1 cellular context compared by ENCODE assay signal in the genomic region with DNA sequence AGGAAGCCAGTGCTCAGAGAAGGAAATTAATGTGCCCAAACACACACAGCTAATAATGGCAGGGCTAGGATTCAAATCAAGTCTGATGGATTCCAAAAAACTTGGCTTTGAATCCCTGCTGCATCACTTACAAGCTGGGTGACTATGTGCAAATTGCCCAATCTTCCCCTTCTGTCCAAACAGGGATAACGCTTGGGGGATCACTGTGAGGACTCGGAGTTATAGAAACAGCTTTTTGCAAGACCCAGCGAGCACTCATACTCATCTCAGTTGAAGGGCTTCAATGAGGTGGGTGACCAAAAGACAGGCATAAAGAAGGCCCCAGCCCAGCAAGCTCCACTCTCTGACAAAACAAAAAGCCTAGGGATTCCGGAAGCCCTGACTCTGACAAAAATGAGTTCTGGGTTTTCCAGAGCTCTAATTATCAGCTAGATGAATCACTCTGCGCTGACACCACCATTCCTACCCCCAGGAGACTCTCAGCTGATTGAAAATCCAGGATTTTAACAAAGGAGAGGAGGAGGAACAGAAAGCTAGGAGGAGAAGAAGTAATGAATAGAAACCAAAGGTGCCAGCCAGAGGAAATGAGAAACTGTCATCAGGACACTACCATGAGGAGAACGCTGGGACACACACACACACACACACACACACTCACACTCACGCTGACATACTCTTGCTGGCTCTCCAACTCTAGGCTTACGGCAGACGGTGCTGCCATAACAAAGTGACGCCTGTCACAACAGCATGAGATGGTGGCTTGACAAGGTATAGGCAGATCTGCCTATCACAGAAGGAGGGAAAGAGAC.
TF ChIP-seq lines count a peak whose summit lies in the region.

No MANE protein-coding gene starts in this region.

TF ChIP-seq in HEK293, 187 proteins besides CTCF, POLR2A, EP300 and RAD21 (continued from another document):
- TF ChIP-seq KLF16 (tag by site-specific recombination; IDR thresholded peaks at IDR 0.05) (no peak), ZNF23 (tag by site-specific recombination; IDR thresholded peaks at IDR 0.05; ENCODE audit: borderline replicate concordance) (no peak), ZNF404 (tag by site-specific recombination; IDR thresholded peaks at IDR 0.05) (no peak), ZNF366 (tag by site-specific recombination; conservative IDR thresholded peaks at IDR 0.05) (peak; percentile 34; the same call in 1 of the 2 replicates), ZSCAN23 (tag by site-specific recombination; IDR thresholded peaks at IDR 0.05) (no peak), ZNF10 (tag by site-specific recombination; IDR thresholded peaks at IDR 0.05) (no peak), ZNF768 (tag by site-specific recombination; IDR thresholded peaks at IDR 0.05) (0 out of 2 replicates have a peak, but pooled peaks have one; percentile 77), EGR2 (tag by site-specific recombination; IDR thresholded peaks at IDR 0.05; ENCODE audit: low read depth) (no peak), ZNF621 (tag by site-specific recombination; IDR thresholded peaks at IDR 0.05) (no peak)
- TF ChIP-seq, protein P1, sequence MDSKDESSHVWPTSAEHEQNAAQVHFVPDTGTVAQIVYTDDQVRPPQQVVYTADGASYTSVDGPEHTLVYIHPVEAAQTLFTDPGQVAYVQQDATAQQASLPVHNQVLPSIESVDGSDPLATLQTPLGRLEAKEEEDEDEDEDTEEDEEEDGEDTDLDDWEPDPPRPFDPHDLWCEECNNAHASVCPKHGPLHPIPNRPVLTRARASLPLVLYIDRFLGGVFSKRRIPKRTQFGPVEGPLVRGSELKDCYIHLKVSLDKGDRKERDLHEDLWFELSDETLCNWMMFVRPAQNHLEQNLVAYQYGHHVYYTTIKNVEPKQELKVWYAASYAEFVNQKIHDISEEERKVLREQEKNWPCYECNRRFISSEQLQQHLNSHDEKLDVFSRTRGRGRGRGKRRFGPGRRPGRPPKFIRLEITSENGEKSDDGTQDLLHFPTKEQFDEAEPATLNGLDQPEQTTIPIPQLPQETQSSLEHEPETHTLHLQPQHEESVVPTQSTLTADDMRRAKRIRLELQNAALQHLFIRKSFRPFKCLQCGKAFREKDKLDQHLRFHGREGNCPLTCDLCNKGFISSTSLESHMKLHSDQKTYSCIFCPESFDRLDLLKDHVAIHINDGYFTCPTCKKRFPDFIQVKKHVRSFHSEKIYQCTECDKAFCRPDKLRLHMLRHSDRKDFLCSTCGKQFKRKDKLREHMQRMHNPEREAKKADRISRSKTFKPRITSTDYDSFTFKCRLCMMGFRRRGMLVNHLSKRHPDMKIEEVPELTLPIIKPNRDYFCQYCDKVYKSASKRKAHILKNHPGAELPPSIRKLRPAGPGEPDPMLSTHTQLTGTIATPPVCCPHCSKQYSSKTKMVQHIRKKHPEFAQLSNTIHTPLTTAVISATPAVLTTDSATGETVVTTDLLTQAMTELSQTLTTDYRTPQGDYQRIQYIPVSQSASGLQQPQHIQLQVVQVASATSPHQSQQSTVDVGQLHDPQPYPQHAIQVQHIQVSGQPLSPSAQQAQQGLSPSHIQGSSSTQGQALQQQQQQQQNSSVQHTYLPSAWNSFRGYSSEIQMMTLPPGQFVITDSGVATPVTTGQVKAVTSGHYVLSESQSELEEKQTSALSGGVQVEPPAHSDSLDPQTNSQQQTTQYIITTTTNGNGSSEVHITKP (tag by site-specific recombination; IDR thresholded peaks at IDR 0.05): 0 out of 2 replicates have a peak, but pooled peaks have one; percentile 31
- TF ChIP-seq, protein P2, sequence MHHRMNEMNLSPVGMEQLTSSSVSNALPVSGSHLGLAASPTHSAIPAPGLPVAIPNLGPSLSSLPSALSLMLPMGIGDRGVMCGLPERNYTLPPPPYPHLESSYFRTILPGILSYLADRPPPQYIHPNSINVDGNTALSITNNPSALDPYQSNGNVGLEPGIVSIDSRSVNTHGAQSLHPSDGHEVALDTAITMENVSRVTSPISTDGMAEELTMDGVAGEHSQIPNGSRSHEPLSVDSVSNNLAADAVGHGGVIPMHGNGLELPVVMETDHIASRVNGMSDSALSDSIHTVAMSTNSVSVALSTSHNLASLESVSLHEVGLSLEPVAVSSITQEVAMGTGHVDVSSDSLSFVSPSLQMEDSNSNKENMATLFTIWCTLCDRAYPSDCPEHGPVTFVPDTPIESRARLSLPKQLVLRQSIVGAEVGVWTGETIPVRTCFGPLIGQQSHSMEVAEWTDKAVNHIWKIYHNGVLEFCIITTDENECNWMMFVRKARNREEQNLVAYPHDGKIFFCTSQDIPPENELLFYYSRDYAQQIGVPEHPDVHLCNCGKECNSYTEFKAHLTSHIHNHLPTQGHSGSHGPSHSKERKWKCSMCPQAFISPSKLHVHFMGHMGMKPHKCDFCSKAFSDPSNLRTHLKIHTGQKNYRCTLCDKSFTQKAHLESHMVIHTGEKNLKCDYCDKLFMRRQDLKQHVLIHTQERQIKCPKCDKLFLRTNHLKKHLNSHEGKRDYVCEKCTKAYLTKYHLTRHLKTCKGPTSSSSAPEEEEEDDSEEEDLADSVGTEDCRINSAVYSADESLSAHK (tag by site-specific recombination; IDR thresholded peaks at IDR 0.05): peak; percentile 93
